ENCODE assay signal across 8 cellular contexts in the genomic region with DNA sequence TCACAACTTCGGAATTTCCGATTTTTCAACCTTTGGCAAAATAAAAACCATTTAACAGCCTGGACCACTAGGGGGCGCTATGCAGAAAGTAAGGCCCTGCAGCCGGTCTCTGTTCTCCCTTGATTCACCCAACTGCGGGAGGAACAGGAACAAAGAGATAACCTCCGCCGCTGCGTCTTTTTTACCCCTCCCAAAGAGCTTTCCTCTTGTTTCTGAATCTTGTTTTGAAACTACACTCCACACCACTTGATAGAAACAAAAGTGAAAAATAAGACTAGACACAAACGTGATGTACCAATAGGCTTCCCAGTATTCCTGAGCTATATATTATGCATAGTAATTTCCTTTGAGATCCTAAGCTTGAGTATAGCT.
DNase-seq lines count a peak whose midpoint lies in the region; ATAC-seq and TF ChIP-seq lines count a peak whose summit lies in the region.

No MANE protein-coding gene starts in this region.

- CTCF ChIA-PET in HEK293T (lab: Yijun Ruan, JAX), result interaction anchor here (0.6 to 2.5 kb wide), 18 partner anchors 9 to 800 kb away, joined by 3 to 22 read pairs (median 4); no protein-coding TSS in a partner anchor

- H3K27ac Mint-ChIP-seq in memory B cell, result no peak overlapping the region

- peaks cover 9% of the 10 kb centered on the region for H3K4me1 Mint-ChIP-seq in memory B cell

- H3K4me1 ChIP-seq in BLaER1 treated with 17β-estradiol and CSF1 and Interleukin-3, amounts not matched to agents 10 nM and 100 nM, result peaks cover 12 to 24% (median 18%) of the 10 kb centered on the region in 10 experiments

- peak overlapping the region; percentile 11 for H3K4me3 Mint-ChIP-seq in memory B cell

- DNase-seq in HEK293T (ENCODE audit: extremely low spot score), result peak; percentile 69
- DNase-seq in NCI-H69 (lab: John Stamatoyannopoulos, UW), result peak; percentile 82
- peak; percentile 65 to 68 for DNase-seq in activated CD4-positive, alpha-beta T cell treated with anti-CD3 and anti-CD28 coated beads, Interleukin-2, amount 50 U/mL, for 4 hours
- DNase-seq in dorsolateral prefrontal cortex, result peak in 8 of 10 donors; percentile 23 to 66 (median 52)
- peak; percentile 30 to 44 for DNase-seq in memory B cell (ENCODE audit: low spot score in 2 of 2)
- peak; percentile 67 for DNase-seq in stimulated activated CD8-positive, alpha-beta memory T cell treated with anti-CD3 and anti-CD28 coated beads, Interleukin-15, amount 100 ng/mL, for 24 hours (ENCODE audit: low read depth)

- H3K4me3 ChIP-seq in BLaER1 treated with 17β-estradiol and CSF1 and Interleukin-3, amounts not matched to agents 10 nM and 100 nM, result peak overlapping the region in 2 of 10 experiments; percentile 3 to 18; a peak in 3 of 20 replicates
- peak overlapping the region in 32 of 59 donors; percentile 4 to 54 (median 28) for H3K4me3 ChIP-seq in dorsolateral prefrontal cortex

- POLR2A ChIA-PET in HEK293T (lab: Yijun Ruan, JAX), result interaction anchor here (1.0 kb wide), 1 partner anchor 63 kb away, joined by 3 read pairs; no protein-coding TSS in a partner anchor

- peaks cover 2% of the 10 kb centered on the region for H3K9me3 Mint-ChIP-seq in memory B cell

- peaks cover 0 to 29% (median 0%) of the 10 kb centered on the region in 11 experiments; a peak in 7 of 22 replicates for H4K20me1 ChIP-seq in BLaER1 treated with 17β-estradiol and CSF1 and Interleukin-3, amounts not matched to agents 10 nM and 100 nM

- H3K9ac ChIP-seq in BLaER1 treated with 17β-estradiol and CSF1 and Interleukin-3, amounts not matched to agents 10 nM and 100 nM, result no peak overlapping the region; a peak in 1 of 22 replicates

- intact Hi-C loops in dorsolateral prefrontal cortex (cut with DNase I), result loop anchor here (5.0 to 10.0 kb wide), 2 partner anchors 406 to 408 kb away; partner anchors contain the start of gene GAD1 (in 2 of the 2)

- peak overlapping the region; percentile 77 to 89 (median 80) for H3K4me2 ChIP-seq in BLaER1 treated with 17β-estradiol and CSF1 and Interleukin-3, amounts not matched to agents 10 nM and 100 nM

- no peaks in the 10 kb centered on the region for H3K36me3 Mint-ChIP-seq in memory B cell

- H3K27me3 ChIP-seq in BLaER1 treated with 17β-estradiol and CSF1 and Interleukin-3, amounts not matched to agents 10 nM and 100 nM, result peaks cover 0 to 87% (median 0%) of the 10 kb centered on the region in 11 experiments; a peak in 7 of 22 replicates
- peaks cover 0 to 47% (median 10%) of the 10 kb centered on the region in 45 donors for H3K27me3 ChIP-seq in dorsolateral prefrontal cortex

- TF ChIP-seq CTCF in dorsolateral prefrontal cortex (IDR thresholded peaks at IDR 0.05 in 54 of 56, conservative IDR thresholded peaks at IDR 0.05 in 2 of 56; ENCODE audit: low read depth in 1 of 56, partially characterized antibody in 56 of 56), result peak; percentile 66 to 98 (median 84)

- no peak for ATAC-seq in memory B cell (ENCODE audit: low read depth)
- no peak for ATAC-seq in HG03571 (IDR thresholded peaks at IDR 0.05; ENCODE audit: unreplicated experiment)

- peak overlapping the region in 2 of 11 experiments; percentile 40 to 61; a peak in 2 of 22 replicates for H3K27ac ChIP-seq in BLaER1 treated with 17β-estradiol and CSF1 and Interleukin-3, amounts not matched to agents 10 nM and 100 nM
- no peak overlapping the region for H3K27ac ChIP-seq in dorsolateral prefrontal cortex

- no peaks in the 10 kb centered on the region for H3K9me3 ChIP-seq in BLaER1 treated with 17β-estradiol and CSF1 and Interleukin-3, amounts not matched to agents 10 nM and 100 nM (replicated peaks in 1 of 11)

- H3K27me3 Mint-ChIP-seq in memory B cell, result peaks cover 11% of the 10 kb centered on the region

- no peaks in the 10 kb centered on the region for H3K36me3 ChIP-seq in BLaER1 treated with 17β-estradiol and CSF1 and Interleukin-3, amounts not matched to agents 10 nM and 100 nM

TF ChIP-seq in HEK293T, 16 proteins besides CTCF, POLR2A, EP300 and RAD21:
- TF ChIP-seq TARDBP (IDR thresholded peaks at IDR 0.05) (no peak), BHLHE40 (IDR thresholded peaks at IDR 0.05; ENCODE audit: borderline replicate concordance) (no peak), FOXM1 (IDR thresholded peaks at IDR 0.05; ENCODE audit: borderline replicate concordance) (no peak)
TF ChIP-seq in HEK293T: peak in this region for 0.
